In genomic region chr5:50711280-50711679, GRCh38 we compare ENCODE assay signal across 8 cellular contexts. TPM values are rescaled to one million over a fixed set of nuclear protein-coding genes. Genes with fewer than 3 reads are reported as not detected.
DNase-seq lines count a peak whose midpoint lies in the region; ATAC-seq, FAIRE-seq and TF ChIP-seq lines count a peak whose summit lies in the region.

No MANE protein-coding gene starts in this region.

- POLR2A ChIA-PET in activated CD4-positive, alpha-beta T cell treated with anti-CD3 and anti-CD28 coated beads for 36 hours (lab: Charles Lee), result no interaction called here

- DNase-seq in GM12891 (ENCODE audit: insufficient read length, low spot score) (peak; percentile 14), fibroblast of lung (ENCODE audit: low read depth in 2 of 2) (peak in 1 of 2 donors; percentile 47), inferior parietal cortex (ENCODE audit: extremely low spot score) (no peak), middle frontal gyrus (ENCODE audit: extremely low spot score, low spot score) (no peak)
- DNase-seq in activated CD4-positive, alpha-beta T cell treated with anti-CD3 and anti-CD28 coated beads for 36 hours, result peak; percentile 72
- DNase-seq in stimulated activated CD4-positive, alpha-beta T cell treated with anti-CD3 and anti-CD28 coated beads, Interleukin-2, amount 100 ng/mL, for 24 hours, result peak; percentile 44 to 62

- H3K27me3 Mint-ChIP-seq in activated CD4-positive, alpha-beta T cell treated with anti-CD3 and anti-CD28 coated beads for 36 hours, result no peaks in the 10 kb centered on the region

- no peak for TF ChIP-seq CTCF in fibroblast of lung (conservative IDR thresholded peaks at IDR 0.05 in 1 of 2, IDR thresholded peaks at IDR 0.05 in 1 of 2; ENCODE audit: low read depth in 1 of 2, low read length in 2 of 2)

- H3K27ac ChIP-seq in KOPT-K1 (ENCODE audit: low read depth, low read length, poor library complexity, severe bottlenecking) (peak overlapping the region; percentile 77), fibroblast of lung (ENCODE audit: insufficient read depth, low read length) (no peak overlapping the region)

- H3K27me3 ChIP-seq in fibroblast of lung (ENCODE audit: control insufficient read depth, insufficient read depth, low read length), result no peaks in the 10 kb centered on the region

- H3K4me2 ChIP-seq in fibroblast of lung (ENCODE audit: extremely low read depth, insufficient read depth, low read length), result peak overlapping the region; percentile 4

- no peaks in the 10 kb centered on the region for H3K9me3 Mint-ChIP-seq in activated CD4-positive, alpha-beta T cell treated with anti-CD3 and anti-CD28 coated beads for 36 hours (ENCODE audit: low read depth)

- H3K9me3 ChIP-seq in KOPT-K1 (ENCODE audit: insufficient read depth, low read length, poor library complexity, severe bottlenecking) (no peaks in the 10 kb centered on the region), fibroblast of lung (ENCODE audit: control insufficient read depth, insufficient read depth, low read depth, low read length) (no peaks in the 10 kb centered on the region)

- H4K20me1 ChIP-seq in fibroblast of lung (ENCODE audit: control insufficient read depth, extremely low read depth, insufficient read depth, low read length), result no peaks in the 10 kb centered on the region

- no peak for TF ChIP-seq POLR2A in GM12891 (IDR thresholded peaks at IDR 0.05; ENCODE audit: low read depth, low read length)

- H3K27ac Mint-ChIP-seq in activated CD4-positive, alpha-beta T cell treated with anti-CD3 and anti-CD28 coated beads for 36 hours, result peak overlapping the region; percentile 92

- H3K36me3 ChIP-seq in KOPT-K1 (ENCODE audit: insufficient read depth, low read length), result no peaks in the 10 kb centered on the region
- no peaks in the 10 kb centered on the region for H3K36me3 ChIP-seq in fibroblast of lung (ENCODE audit: control insufficient read depth, insufficient read depth, low read length)

- FAIRE-seq in GM12891 (lab: Jason Lieb, UNC), result peak; percentile 87

- no peak overlapping the region for H3K9ac ChIP-seq in fibroblast of lung (ENCODE audit: insufficient read depth, low read length)

- H3K4me3 ChIP-seq in fibroblast of lung (replicated peaks in 1 of 4; ENCODE audit: control extremely low read depth in 1 of 4, insufficient read depth in 1 of 4, low read depth in 3 of 4, low read length in 4 of 4), result no peak overlapping the region

- H3K4me1 ChIP-seq in fibroblast of lung (ENCODE audit: control insufficient read depth, extremely low read depth, insufficient read depth, low read length), result no peaks in the 10 kb centered on the region

- peak overlapping the region; percentile 65 for H3K4me3 Mint-ChIP-seq in activated CD4-positive, alpha-beta T cell treated with anti-CD3 and anti-CD28 coated beads for 36 hours

- H2AFZ ChIP-seq in fibroblast of lung (ENCODE audit: low read length), result no peak overlapping the region

- no peaks in the 10 kb centered on the region for H3K79me2 ChIP-seq in fibroblast of lung (ENCODE audit: control insufficient read depth, insufficient read depth, low read length)

- peaks cover 82% of the 10 kb centered on the region for H3K4me1 Mint-ChIP-seq in activated CD4-positive, alpha-beta T cell treated with anti-CD3 and anti-CD28 coated beads for 36 hours

- CTCF ChIA-PET in activated CD4-positive, alpha-beta T cell treated with anti-CD3 and anti-CD28 coated beads for 36 hours (lab: Charles Lee), result interaction anchor here (1.0 kb wide), 1 partner anchor 13 kb away, joined by 3 read pairs; no protein-coding TSS in a partner anchor

- ATAC-seq in GM21723 (IDR thresholded peaks at IDR 0.05; ENCODE audit: unreplicated experiment), result peak; percentile 98
- peak; percentile 95 for ATAC-seq in activated CD4-positive, alpha-beta T cell treated with anti-CD3 and anti-CD28 coated beads for 36 hours

- intact Hi-C loops in activated CD4-positive, alpha-beta T cell treated with anti-CD3 and anti-CD28 coated beads for 36 hours (cut with DNase I, micrococcal nuclease), result loop anchor here (1.0 to 2.0 kb wide), 5 partner anchors 12 to 44 kb away; no protein-coding TSS in a partner anchor

- peaks cover 2% of the 10 kb centered on the region for H3K36me3 Mint-ChIP-seq in activated CD4-positive, alpha-beta T cell treated with anti-CD3 and anti-CD28 coated beads for 36 hours (ENCODE audit: low read depth)

TF ChIP-seq in GM12891, 5 proteins besides CTCF, POLR2A, EP300 and RAD21:
- TF ChIP-seq SPI1 (IDR thresholded peaks at IDR 0.05; ENCODE audit: low read depth, low read length), result no peak
- no peak for TF ChIP-seq TAF1 (IDR thresholded peaks at IDR 0.05; ENCODE audit: low read depth, low read length)
- no peak for TF ChIP-seq PAX5 (IDR thresholded peaks at IDR 0.05; ENCODE audit: insufficient read depth, low read length, severe bottlenecking)
- no peak for TF ChIP-seq POU2F2 (IDR thresholded peaks at IDR 0.05; ENCODE audit: low read depth, low read length)
- no peak for TF ChIP-seq POLR2AphosphoS5 (IDR thresholded peaks at IDR 0.05; ENCODE audit: low read depth, low read length)

RNA-seq across cellular contexts. Expression of gene PARP8, which starts 44.8 kb away (rescaled TPM):
- polyA plus RNA-seq in GM12891 (2012; ENCODE audit: low read depth, missing spikeins), result 24.8 TPM
- 10 to 100 TPM; 31.7 to 38.8 TPM for total RNA-seq in activated CD4-positive, alpha-beta T cell treated with anti-CD3 and anti-CD28 coated beads for 36 hours
- 12.1 and 24.6 TPM in 2 replicates for total RNA-seq in fibroblast of lung
- 13.8 and 14.2 TPM in 2 replicates for polyA plus RNA-seq in fibroblast of lung
- polyA plus RNA-seq in fibroblast of lung (2012), result 7.4 and 7.6 TPM in 2 replicates
- polyA minus RNA-seq in fibroblast of lung (ENCODE audit: low replicate concordance), result 8.4 and 23.3 TPM in 2 replicates

Comparison
In these comparisons a context has a peak if more than half of its experiments do, and no peak if none do; other contexts are left out.
1. DNase-seq: peak in GM12891 (single experiment), activated CD4-positive, alpha-beta T cell treated with anti-CD3 and anti-CD28 coated beads for 36 hours (single experiment) and stimulated activated CD4-positive, alpha-beta T cell treated with anti-CD3 and anti-CD28 coated beads, Interleukin-2, amount 100 ng/mL, for 24 hours (2 of 2); none in inferior parietal cortex (single experiment) and middle frontal gyrus (single experiment).